In the genomic region with DNA sequence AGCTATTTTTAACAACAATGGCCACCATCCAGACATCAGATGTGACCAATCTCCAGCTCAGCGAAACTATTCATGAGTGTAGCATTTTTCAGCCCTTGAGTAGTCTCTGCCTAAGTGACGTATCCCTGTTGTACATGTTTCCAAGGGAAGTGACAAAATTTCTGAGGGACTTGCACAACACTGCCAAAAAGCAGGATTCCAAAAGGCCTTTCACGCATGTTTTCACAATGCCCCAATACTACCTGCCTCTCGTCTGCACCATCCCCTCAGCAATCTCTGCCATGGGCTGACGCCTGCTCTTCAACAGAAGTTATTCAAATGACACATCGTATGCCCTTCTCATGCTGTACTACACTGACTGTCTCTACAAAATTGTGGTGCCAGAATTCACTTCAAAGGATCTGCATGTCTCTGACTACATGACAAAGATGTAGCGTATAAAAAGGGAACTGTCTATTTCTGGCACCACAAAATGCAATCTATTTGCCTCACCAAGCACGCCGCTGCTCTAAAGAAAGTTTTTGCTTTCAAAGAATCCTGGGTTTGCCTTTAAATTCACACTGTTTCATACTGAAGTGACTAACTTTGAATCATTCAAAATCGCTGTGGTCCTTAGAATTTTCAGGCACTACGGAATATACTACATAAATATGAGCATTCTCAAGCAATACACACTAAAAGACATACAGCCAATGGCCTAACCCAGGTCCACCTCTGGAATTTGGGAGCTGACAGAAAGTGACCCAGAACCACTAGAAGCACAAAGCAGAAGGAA, we compare ENCODE assay signal across 8 cellular contexts. TPM values are rescaled to one million over a fixed set of nuclear protein-coding genes. Genes with fewer than 3 reads are reported as not detected.
DNase-seq lines count a peak whose midpoint lies in the region; ATAC-seq and TF ChIP-seq lines count a peak whose summit lies in the region.

No MANE protein-coding gene starts in this region.

- peak overlapping the region; percentile 38 for H3K4me3 ChIP-seq in thoracic aorta

- DNase-seq in 8988T (peak; percentile 13), iris pigment epithelial cell (ENCODE audit: low read depth) (peak; percentile 94), thoracic aorta (ENCODE audit: low spot score) (peak; percentile 27), NCI-H1105 (lab: John Stamatoyannopoulos, UW) (no peak)

- H3K9me3 ChIP-seq in thoracic aorta = no peaks in the 10 kb centered on the region

- no peaks in the 10 kb centered on the region for H3K27me3 ChIP-seq in thoracic aorta (replicated peaks; ENCODE audit: insufficient read depth)

- peak overlapping the region; percentile 29 for H3K27ac ChIP-seq in angular gyrus (ENCODE audit: low read depth, low read length)
- H3K27ac ChIP-seq in thoracic aorta = peak overlapping the region; percentile 75 to 80

- no peaks in the 10 kb centered on the region for H3K36me3 ChIP-seq in thoracic aorta

- ATAC-seq in HG02885 (IDR thresholded peaks at IDR 0.05; ENCODE audit: poor library complexity, unreplicated experiment) (peak; percentile 50), thoracic aorta (ENCODE audit: insufficient number of reproducible peaks, low FRiP score, low read depth) (peak; percentile 99), GM18498 (IDR thresholded peaks at IDR 0.05; ENCODE audit: unreplicated experiment) (no peak), HG03439 (IDR thresholded peaks at IDR 0.05; ENCODE audit: unreplicated experiment) (no peak)

- H3K4me1 ChIP-seq in thoracic aorta (ENCODE audit: control insufficient read depth in 1 of 2, low read depth in 2 of 2) = peaks cover 22 to 31% of the 10 kb centered on the region in 2 donors

- no peak for TF ChIP-seq CTCF in thoracic aorta (IDR thresholded peaks at IDR 0.05)

RNA-seq across cellular contexts. Expression of a gene that starts 32.9 kb away (rescaled TPM):
- 100 to 1,000 TPM; 113 to 115 TPM for total RNA-seq in thoracic aorta

Comparison
In these comparisons a context has a peak if more than half of its experiments do, and no peak if none do; other contexts are left out.
1. ATAC-seq: peak in HG02885 (single experiment) and thoracic aorta (single experiment); none in GM18498 (single experiment) and HG03439 (single experiment).